ENCODE assay signal across 8 cellular contexts in genomic region chr22:24758164-24758799, GRCh38. TPM values are rescaled to one million over a fixed set of nuclear protein-coding genes. Genes with fewer than 3 reads are reported as not detected.
A peak's percentile ranks its signal among the peaks of the same experiment; 100 is the strongest.
DNase-seq lines count a peak whose midpoint lies in the region; ATAC-seq and TF ChIP-seq lines count a peak whose summit lies in the region.

No MANE protein-coding gene starts in this region.

- H3K4me1 ChIP-seq in upper lobe of right lung = no peaks in the 10 kb centered on the region

- ATAC-seq in activated CD4-positive, CD25-positive, alpha-beta regulatory T cell treated with anti-CD3 and anti-CD28 coated beads, Interleukin-2, amount 50 U/mL, for 24 hours = no peak
- ATAC-seq in activated CD8-positive, alpha-beta T cell treated with anti-CD3 and anti-CD28 coated beads, Interleukin-2, amount 10 ng/mL, durations not matched to agents 7 days and 5 days = no peak
- peak; percentile 54 for ATAC-seq in upper lobe of right lung

- DNase-seq in activated CD4-positive, CD25-positive, alpha-beta regulatory T cell (lab: John Stamatoyannopoulos, UW) = peak; percentile 15 to 32 (median 22)
- peak; percentile 4 for DNase-seq in NCI-H2029 treated with DMSO at 0.1 percent for 48 hours (lab: John Stamatoyannopoulos, UW)
- peak; percentile 74 for DNase-seq in activated CD8-positive, alpha-beta T cell treated with anti-CD3 and anti-CD28 coated beads, Interleukin-2, amount 10 ng/mL, durations not matched to agents 7 days and 5 days
- DNase-seq in erythroblast (lab: John Stamatoyannopoulos, UW) = peak; percentile 74 to 87
- DNase-seq in non-pigmented ciliary epithelial cell (ENCODE audit: low read depth) = peak; percentile 17
- DNase-seq in upper lobe of right lung = no peak
- DNase-seq in NCI-H226 = no peak

- H3K4me3 Mint-ChIP-seq in activated CD8-positive, alpha-beta T cell treated with anti-CD3 and anti-CD28 coated beads, Interleukin-2, amount 10 ng/mL, durations not matched to agents 7 days and 5 days = no peak overlapping the region

- H3K9me3 ChIP-seq in upper lobe of right lung = no peaks in the 10 kb centered on the region

- TF ChIP-seq CTCF in upper lobe of right lung (IDR thresholded peaks at IDR 0.05) = peak; percentile 94

- CTCF ChIA-PET in activated CD8-positive, alpha-beta T cell treated with anti-CD3 and anti-CD28 coated beads, Interleukin-2, amount 10 ng/mL, durations not matched to agents 7 days and 5 days (lab: Charles Lee) = interaction anchor here (0.9 to 2.2 kb wide), 8 partner anchors 9 to 92 kb away, joined by 3 to 10 read pairs (median 4); no protein-coding TSS in a partner anchor

- H3K4me3 ChIP-seq in upper lobe of right lung = no peak overlapping the region

- intact Hi-C loops in upper lobe of right lung (cut with DNase I) = no loop called here

- no peaks in the 10 kb centered on the region for H3K36me3 Mint-ChIP-seq in activated CD8-positive, alpha-beta T cell treated with anti-CD3 and anti-CD28 coated beads, Interleukin-2, amount 10 ng/mL, durations not matched to agents 7 days and 5 days (ENCODE audit: low read depth)

- POLR2A ChIA-PET in activated CD8-positive, alpha-beta T cell treated with anti-CD3 and anti-CD28 coated beads, Interleukin-2, amount 10 ng/mL, durations not matched to agents 7 days and 5 days (lab: Charles Lee) = no interaction called here

- no peaks in the 10 kb centered on the region for H3K27me3 ChIP-seq in upper lobe of right lung

- no peak overlapping the region for H3K27ac ChIP-seq in upper lobe of right lung

- no peak for TF ChIP-seq POLR2A in erythroblast (IDR thresholded peaks at IDR 0.05; ENCODE audit: low read length)

- H3K27ac Mint-ChIP-seq in activated CD8-positive, alpha-beta T cell treated with anti-CD3 and anti-CD28 coated beads, Interleukin-2, amount 10 ng/mL, durations not matched to agents 7 days and 5 days = no peak overlapping the region

- H3K27me3 Mint-ChIP-seq in activated CD8-positive, alpha-beta T cell treated with anti-CD3 and anti-CD28 coated beads, Interleukin-2, amount 10 ng/mL, durations not matched to agents 7 days and 5 days (ENCODE audit: low read depth) = peaks cover 9% of the 10 kb centered on the region

- no peaks in the 10 kb centered on the region for H3K4me1 Mint-ChIP-seq in activated CD8-positive, alpha-beta T cell treated with anti-CD3 and anti-CD28 coated beads, Interleukin-2, amount 10 ng/mL, durations not matched to agents 7 days and 5 days (ENCODE audit: low read depth)

- no peaks in the 10 kb centered on the region for H3K36me3 ChIP-seq in upper lobe of right lung

- H3K9me3 Mint-ChIP-seq in activated CD8-positive, alpha-beta T cell treated with anti-CD3 and anti-CD28 coated beads, Interleukin-2, amount 10 ng/mL, durations not matched to agents 7 days and 5 days (ENCODE audit: insufficient read depth) = no peaks in the 10 kb centered on the region

RNA-seq across cellular contexts. Expression of gene PIWIL3, which starts 16.2 kb away (rescaled TPM):
- not detected for total RNA-seq in activated CD8-positive, alpha-beta T cell treated with anti-CD3 and anti-CD28 coated beads, Interleukin-2, amount 10 ng/mL, durations not matched to agents 7 days and 5 days
- total RNA-seq in upper lobe of right lung = not detected

RNA-seq across cellular contexts. Expression of gene SGSM1, which starts 47.7 kb away (rescaled TPM):
- not detected for total RNA-seq in activated CD8-positive, alpha-beta T cell treated with anti-CD3 and anti-CD28 coated beads, Interleukin-2, amount 10 ng/mL, durations not matched to agents 7 days and 5 days
- 3.8 TPM for total RNA-seq in upper lobe of right lung

Comparison
In these comparisons a context has a peak if more than half of its experiments do, and no peak if none do; other contexts are left out.
1. DNase-seq: peak in activated CD4-positive, CD25-positive, alpha-beta regulatory T cell (4 of 4), NCI-H2029 treated with DMSO at 0.1 percent for 48 hours (single experiment), activated CD8-positive, alpha-beta T cell treated with anti-CD3 and anti-CD28 coated beads, Interleukin-2, amount 10 ng/mL, durations not matched to agents 7 days and 5 days (single experiment), erythroblast (2 of 2) and non-pigmented ciliary epithelial cell (single experiment); none in upper lobe of right lung (single experiment) and NCI-H226 (single experiment).